Comparison of ENCODE assay signal across 11 cellular contexts in genomic region chr11:46698597-46698996, GRCh38. TPM values are rescaled to one million over a fixed set of nuclear protein-coding genes. Genes with fewer than 3 reads are reported as not detected.
A peak's percentile ranks its signal among the peaks of the same experiment; 100 is the strongest.
DNase-seq lines count a peak whose midpoint lies in the region; ATAC-seq and TF ChIP-seq lines count a peak whose summit lies in the region.
"Had no signal": no experiment of that assay in that cellular context is flagged by ENCODE, and none has a peak within 500 bp of the region (broad histone marks: within the 10 kb centered on the region; RNA-seq: fewer than 3 reads in every experiment).

No MANE protein-coding gene starts in this region.

- intact Hi-C loops in activated CD4-positive, alpha-beta memory T cell treated with anti-CD3 and anti-CD28 coated beads for 36 hours (cut with micrococcal nuclease): no loop called here

- POLR2A ChIA-PET in activated CD4-positive, alpha-beta memory T cell treated with anti-CD3 and anti-CD28 coated beads for 36 hours (lab: Charles Lee): interaction anchor here (0.5 to 0.6 kb wide), 2 partner anchors 15 to 173 kb away, joined by 3 read pairs; no protein-coding TSS in a partner anchor

- H3K27me3 Mint-ChIP-seq in activated T-cell treated with anti-CD3 and anti-CD28 coated beads, Interleukin-2, amount 50 U/mL, for 72 hours (ENCODE audit: low read depth): no peaks in the 10 kb centered on the region
- H3K27me3 Mint-ChIP-seq in activated CD4-positive, alpha-beta memory T cell treated with anti-CD3 and anti-CD28 coated beads for 36 hours: no peaks in the 10 kb centered on the region
- H3K27me3 Mint-ChIP-seq in stimulated activated memory B cell treated with anti-CD40 and anti-IgM and Interleukin-4, amounts not matched to agents 10 μg/mL and 1 μg/mL and 100 μg/mL, for 72 hours: no peaks in the 10 kb centered on the region

- H3K36me3 Mint-ChIP-seq in activated T-cell treated with anti-CD3 and anti-CD28 coated beads, Interleukin-2, amount 50 U/mL, for 72 hours (ENCODE audit: insufficient read depth in 2 of 2): peaks cover 5 to 10% of the 10 kb centered on the region in 2 donors
- H3K36me3 Mint-ChIP-seq in activated CD4-positive, alpha-beta memory T cell treated with anti-CD3 and anti-CD28 coated beads for 36 hours: peaks cover 26% of the 10 kb centered on the region
- H3K36me3 Mint-ChIP-seq in stimulated activated memory B cell treated with anti-CD40 and anti-IgM and Interleukin-4, amounts not matched to agents 10 μg/mL and 1 μg/mL and 100 μg/mL, for 72 hours: peaks cover 43% of the 10 kb centered on the region

- CTCF ChIA-PET in activated CD4-positive, alpha-beta memory T cell treated with anti-CD3 and anti-CD28 coated beads for 36 hours (lab: Charles Lee): interaction anchor here (0.6 kb wide), 1 partner anchor 30 kb away, joined by 3 read pairs; no protein-coding TSS in a partner anchor

- ATAC-seq in activated T-cell treated with anti-CD3 and anti-CD28 coated beads, Interleukin-2, amount 50 U/mL, for 72 hours (replicated peaks in 1 of 2): no peak
- ATAC-seq in stimulated activated memory B cell treated with anti-CD40 and anti-IgM and Interleukin-4, amounts not matched to agents 10 μg/mL and 1 μg/mL and 100 μg/mL, for 72 hours: no peak

- H3K4me1 Mint-ChIP-seq in activated T-cell treated with anti-CD3 and anti-CD28 coated beads, Interleukin-2, amount 50 U/mL, for 72 hours (ENCODE audit: low read depth): peaks cover 39% of the 10 kb centered on the region
- peaks cover 50% of the 10 kb centered on the region for H3K4me1 Mint-ChIP-seq in activated CD4-positive, alpha-beta memory T cell treated with anti-CD3 and anti-CD28 coated beads for 36 hours (ENCODE audit: low read depth)
- H3K4me1 Mint-ChIP-seq in stimulated activated memory B cell treated with anti-CD40 and anti-IgM and Interleukin-4, amounts not matched to agents 10 μg/mL and 1 μg/mL and 100 μg/mL, for 72 hours: peaks cover 45% of the 10 kb centered on the region

- no peak for TF ChIP-seq CTCF in fibroblast of mammary gland (conservative IDR thresholded peaks at IDR 0.05; ENCODE audit: control insufficient read depth, insufficient read depth, low read depth, low read length)

- peak overlapping the region; percentile 19 for H3K4me3 ChIP-seq in fibroblast of mammary gland (ENCODE audit: control insufficient read depth, low read depth, low read length)

- no peak for DNase-seq in activated T-cell treated with anti-CD3 and anti-CD28 coated beads, Interleukin-2, amount 50 U/mL, for 72 hours
- no peak for DNase-seq in activated T-cell treated with anti-CD3 and anti-CD28 coated beads, Interleukin-2, amount 50 U/mL, for 48 hours
- no peak for DNase-seq in activated CD4-positive, alpha-beta memory T cell treated with anti-CD3 and anti-CD28 coated beads for 36 hours
- DNase-seq in fibroblast of mammary gland (ENCODE audit: low read depth) (peak; percentile 22), NK-92 (lab: John Stamatoyannopoulos, UW; ENCODE audit: unreplicated experiment) (no peak), NCI-H510A treated with DMSO at 0.1 percent for 48 hours (lab: John Stamatoyannopoulos, UW) (no peak), medulla oblongata (ENCODE audit: extremely low spot score) (no peak)
- DNase-seq: adrenal gland, AML-193, NCI-H1436 treated with DMSO at 0.1 percent for 48 hours had no signal

- H3K9me3 Mint-ChIP-seq in activated T-cell treated with anti-CD3 and anti-CD28 coated beads, Interleukin-2, amount 50 U/mL, for 72 hours: no peaks in the 10 kb centered on the region
- no peaks in the 10 kb centered on the region for H3K9me3 Mint-ChIP-seq in activated CD4-positive, alpha-beta memory T cell treated with anti-CD3 and anti-CD28 coated beads for 36 hours
- H3K9me3 Mint-ChIP-seq in stimulated activated memory B cell treated with anti-CD40 and anti-IgM and Interleukin-4, amounts not matched to agents 10 μg/mL and 1 μg/mL and 100 μg/mL, for 72 hours: no peaks in the 10 kb centered on the region

- no peak overlapping the region for H3K27ac Mint-ChIP-seq in activated T-cell treated with anti-CD3 and anti-CD28 coated beads, Interleukin-2, amount 50 U/mL, for 72 hours
- H3K27ac Mint-ChIP-seq in activated CD4-positive, alpha-beta memory T cell treated with anti-CD3 and anti-CD28 coated beads for 36 hours: peak overlapping the region; percentile 73
- peak overlapping the region; percentile 83 for H3K27ac Mint-ChIP-seq in stimulated activated memory B cell treated with anti-CD40 and anti-IgM and Interleukin-4, amounts not matched to agents 10 μg/mL and 1 μg/mL and 100 μg/mL, for 72 hours

- H3K4me3 Mint-ChIP-seq in activated T-cell treated with anti-CD3 and anti-CD28 coated beads, Interleukin-2, amount 50 U/mL, for 72 hours: peak overlapping the region; percentile 96 to 99
- no peak overlapping the region for H3K4me3 Mint-ChIP-seq in activated CD4-positive, alpha-beta memory T cell treated with anti-CD3 and anti-CD28 coated beads for 36 hours
- H3K4me3 Mint-ChIP-seq in stimulated activated memory B cell treated with anti-CD40 and anti-IgM and Interleukin-4, amounts not matched to agents 10 μg/mL and 1 μg/mL and 100 μg/mL, for 72 hours: no peak overlapping the region

RNA-seq across cellular contexts. Expression of gene ARHGAP1, which starts 1.8 kb away (rescaled TPM):
- 10 to 100 TPM; 41.6 to 43.5 TPM for total RNA-seq in activated T-cell treated with anti-CD3 and anti-CD28 coated beads, Interleukin-2, amount 50 U/mL, for 72 hours
- 10 to 100 TPM; 45.8 to 46.2 TPM for total RNA-seq in activated CD4-positive, alpha-beta memory T cell treated with anti-CD3 and anti-CD28 coated beads for 36 hours

RNA-seq across cellular contexts. Expression of gene ZNF408, which starts 2.2 kb away (rescaled TPM):
- 10 to 100 TPM; 17.8 to 18.2 TPM for total RNA-seq in activated T-cell treated with anti-CD3 and anti-CD28 coated beads, Interleukin-2, amount 50 U/mL, for 72 hours
- 10 to 100 TPM in 1 of 2 experiments, 1 to 10 TPM in 1; 9.4 to 10.7 TPM for total RNA-seq in activated CD4-positive, alpha-beta memory T cell treated with anti-CD3 and anti-CD28 coated beads for 36 hours

RNA-seq across cellular contexts. Expression of gene F2, which starts 20.4 kb away (rescaled TPM):
- total RNA-seq in activated T-cell treated with anti-CD3 and anti-CD28 coated beads, Interleukin-2, amount 50 U/mL, for 72 hours: not detected
- total RNA-seq in activated CD4-positive, alpha-beta memory T cell treated with anti-CD3 and anti-CD28 coated beads for 36 hours: under 1 TPM in 1 of 2 experiments, not detected in 1; 0.29 TPM

Comparison
In these comparisons a context has a peak if more than half of its experiments do, and no peak if none do; other contexts are left out.
1. H3K4me3 Mint-ChIP-seq: peak in activated T-cell treated with anti-CD3 and anti-CD28 coated beads, Interleukin-2, amount 50 U/mL, for 72 hours (2 of 2); none in activated CD4-positive, alpha-beta memory T cell treated with anti-CD3 and anti-CD28 coated beads for 36 hours (single experiment) and stimulated activated memory B cell treated with anti-CD40 and anti-IgM and Interleukin-4, amounts not matched to agents 10 μg/mL and 1 μg/mL and 100 μg/mL, for 72 hours (single experiment).